Comparison of ENCODE assay signal across 14 cellular contexts in genomic region chr13:60091573-60091972, GRCh38.
DNase-seq lines count a peak whose midpoint lies in the region; ATAC-seq and TF ChIP-seq lines count a peak whose summit lies in the region.
"Had no signal": no experiment of that assay in that cellular context is flagged by ENCODE, and none has a peak within 500 bp of the region (broad histone marks: within the 10 kb centered on the region; RNA-seq: fewer than 3 reads in every experiment).

No MANE protein-coding gene starts in this region.

- no peak overlapping the region for H3K27ac ChIP-seq in H9 (ENCODE audit: insufficient read length, low read depth, low read length)
- H3K27ac ChIP-seq: KMS-11, RWPE1 had no signal

- H4K20me1 ChIP-seq in H9 (ENCODE audit: control insufficient read depth, insufficient read depth, insufficient read length) = no peaks in the 10 kb centered on the region

- H3K4me2 ChIP-seq in H9 (ENCODE audit: insufficient read depth, insufficient read length, low read length) = no peak overlapping the region
- H3K4me2 ChIP-seq: KMS-11 had no signal

- no peak overlapping the region for H3K9ac ChIP-seq in H9 (ENCODE audit: extremely low read depth, insufficient read length, low read length)
- H3K9ac ChIP-seq: KMS-11 had no signal

- no peaks in the 10 kb centered on the region for H3K27me3 ChIP-seq in H9 (ENCODE audit: insufficient read depth, low read length)

- no peaks in the 10 kb centered on the region for H3K4me1 ChIP-seq in H9 (ENCODE audit: insufficient read depth, low read length)

- H3K14ac ChIP-seq in H9 (ENCODE audit: insufficient read depth, low read length) = no peak overlapping the region

- no peaks in the 10 kb centered on the region; the same call in 1 of the 2 replicates for H3K79me2 ChIP-seq in H9 (ENCODE audit: insufficient read depth, low read length)

- no peak overlapping the region for H2BK20ac ChIP-seq in H9 (ENCODE audit: low read depth, low read length, poor library complexity, severe bottlenecking)

- H2BK120ac ChIP-seq in H9 (ENCODE audit: low read depth, low read length, poor library complexity, severe bottlenecking) = no peak overlapping the region

- in situ Hi-C loops in astrocyte of the spinal cord (cut with HindIII; ENCODE audit: low sequenced_read_pairs) = no loop called here

- H3K36me3 Mint-ChIP-seq in H9 (ENCODE audit: insufficient read depth in 1 of 3, low read depth in 3 of 3) = peaks cover 5 to 16% (median 13%) of the 10 kb centered on the region in 3 experiments; a peak in 6 of 7 replicates
- peaks cover 10% of the 10 kb centered on the region for H3K36me3 Mint-ChIP-seq in type B pancreatic cell

- no peaks in the 10 kb centered on the region for H3K79me1 ChIP-seq in H9 (ENCODE audit: insufficient read depth, low read depth, low read length, poor library complexity, severe bottlenecking)

- H3K18ac ChIP-seq in H9 (ENCODE audit: insufficient read length, low read depth, low read length) = no peak overlapping the region

- no peak overlapping the region for H3K56ac ChIP-seq in H9 (ENCODE audit: insufficient read length, low read depth, low read length)

- no peak overlapping the region for H2AK5ac ChIP-seq in H9 (ENCODE audit: insufficient read length, low read length)

- H3K4me3 ChIP-seq in astrocyte of the spinal cord (ENCODE audit: low read depth, low read length) (no peak overlapping the region), fibroblast of pulmonary artery (replicated peaks; ENCODE audit: low read depth, low read length) (no peak overlapping the region)

- no peaks in the 10 kb centered on the region for H3K23me2 ChIP-seq in H9 (ENCODE audit: insufficient read length, low read depth, low read length, poor library complexity, severe bottlenecking)

- no peak overlapping the region for H4K91ac ChIP-seq in H9 (ENCODE audit: insufficient read length, low read depth, low read length)

- H3K27ac Mint-ChIP-seq in H9 = no peak overlapping the region
- no peak overlapping the region for H3K27ac Mint-ChIP-seq in type B pancreatic cell

- H3K27me3 Mint-ChIP-seq in H9 (ENCODE audit: low read depth) (no peaks in the 10 kb centered on the region), type B pancreatic cell (no peaks in the 10 kb centered on the region)

- H3T11ph ChIP-seq in H9 (ENCODE audit: low read length) = no peak overlapping the region

- no peak overlapping the region for H2BK5ac ChIP-seq in H9 (ENCODE audit: insufficient read length, low read length)

- no peak overlapping the region for H3K4ac ChIP-seq in H9 (ENCODE audit: low read depth, low read length)

- H2AFZ ChIP-seq in H9 (ENCODE audit: low read length) = no peak overlapping the region

- DNase-seq in H9 = no peak
- no peak for DNase-seq in astrocyte of the spinal cord (ENCODE audit: low read depth, low spot score)
- no peak for DNase-seq in fibroblast of pulmonary artery (ENCODE audit: low read depth)
- DNase-seq in type B pancreatic cell (ENCODE audit: extremely low spot score, unreplicated experiment) = no peak
- DNase-seq in SIG-M5 (lab: John Stamatoyannopoulos, UW) = no peak
- DNase-seq: DMS79 treated with DMSO at 0.1 percent for 48 hours, MV-4-11, NCI-H1694 treated with DMSO at 0.1 percent for 48 hours, NCI-H524, NCI-H82 had no signal

- no peaks in the 10 kb centered on the region for H3K9me3 ChIP-seq in H9 (ENCODE audit: control insufficient read depth, low read depth, low read length)

- no CpG with 5 or more reads among the region's 2 CpGs for WGBS in H9 (ENCODE audit: extremely low coverage, insufficient read length, low lambda C conversion rate)

- H4K8ac ChIP-seq in H9 (replicated peaks; ENCODE audit: insufficient read length, low read depth, low read length) = no peak overlapping the region

- no peak for ATAC-seq in HG02870 (IDR thresholded peaks at IDR 0.05; ENCODE audit: unreplicated experiment)
- no peak for ATAC-seq in activated CD4-positive, CD25-positive, alpha-beta regulatory T cell treated with anti-CD3 and anti-CD28 coated beads, Interleukin-2, amount 50 U/mL, for 24 hours

- TF ChIP-seq CTCF in H9 (conservative IDR thresholded peaks at IDR 0.05) = peak; percentile 39; the same call in 2 of the 3 replicates
- peak; percentile 5 for TF ChIP-seq CTCF in astrocyte of the spinal cord (IDR thresholded peaks at IDR 0.05; ENCODE audit: low read depth, low read length)
- peak; percentile 25 for TF ChIP-seq CTCF in fibroblast of pulmonary artery (IDR thresholded peaks at IDR 0.05; ENCODE audit: low read length, missing control alignments)
- peak; percentile 47 for TF ChIP-seq CTCF in type B pancreatic cell (conservative IDR thresholded peaks at IDR 0.05)

- no peak overlapping the region for H3K23ac ChIP-seq in H9 (ENCODE audit: insufficient read length, low read depth, low read length)

- H2BK15ac ChIP-seq in H9 (ENCODE audit: low read depth, low read length) = no peak overlapping the region

- H2BK12ac ChIP-seq in H9 (ENCODE audit: insufficient read length, low read depth, low read length) = no peak overlapping the region

- H3K9me3 Mint-ChIP-seq in H9 = no peaks in the 10 kb centered on the region
- H3K9me3 Mint-ChIP-seq in type B pancreatic cell = no peaks in the 10 kb centered on the region

- no peak overlapping the region for H3K4me3 Mint-ChIP-seq in H9
- no peak overlapping the region for H3K4me3 Mint-ChIP-seq in type B pancreatic cell

- H4K5ac ChIP-seq in H9 (ENCODE audit: insufficient read length, low read depth, low read length) = no peak overlapping the region

- H3K4me1 Mint-ChIP-seq in H9 (peaks cover 4 to 7% of the 10 kb centered on the region in 2 experiments; a peak in 2 of 4 replicates), type B pancreatic cell (ENCODE audit: unreplicated experiment) (no peaks in the 10 kb centered on the region)
